ENCODE assay signal across 11 cellular contexts in the genomic region with DNA sequence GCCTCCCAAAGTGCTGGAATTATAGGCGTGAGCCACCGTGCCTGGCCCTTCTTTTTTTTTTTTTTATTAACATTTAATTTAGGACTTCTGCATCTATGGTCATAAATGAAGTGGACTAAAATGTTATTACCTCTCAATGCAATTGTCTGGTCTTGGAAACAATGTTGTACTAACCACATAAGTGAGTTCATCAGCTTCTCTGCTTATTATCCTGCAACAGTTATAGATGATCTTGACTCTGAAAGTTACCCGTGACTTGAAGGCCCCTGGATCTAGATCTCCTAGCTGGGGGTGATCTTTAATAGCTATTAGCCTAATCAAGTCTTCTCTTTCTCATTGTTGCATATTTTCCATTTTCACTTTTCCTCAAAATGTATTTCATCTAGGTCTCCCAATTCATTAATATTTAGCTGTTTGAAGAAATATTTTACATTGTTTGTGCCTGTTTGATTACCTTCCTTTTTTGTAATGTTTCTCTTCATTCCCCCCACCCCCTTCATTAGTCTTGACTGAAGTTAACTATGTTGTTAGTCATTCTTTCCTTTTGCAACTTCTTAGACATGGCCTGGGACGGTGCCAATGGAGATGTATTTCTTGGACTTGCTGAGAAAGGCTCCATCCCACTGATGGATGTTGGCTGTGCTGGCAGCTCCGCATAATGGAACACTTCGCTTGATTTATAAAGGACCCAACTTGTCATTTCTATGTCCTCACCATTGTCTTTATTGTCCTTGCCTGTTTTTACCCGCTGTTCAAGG.
DNase-seq lines count a peak whose midpoint lies in the region; ATAC-seq and TF ChIP-seq lines count a peak whose summit lies in the region.
"Had no signal": no experiment of that assay in that cellular context is flagged by ENCODE, and none has a peak within 500 bp of the region (broad histone marks: within the 10 kb centered on the region; RNA-seq: fewer than 3 reads in every experiment).

No MANE protein-coding gene starts in this region.

- no peak for TF ChIP-seq POLR2A in vagina (IDR thresholded peaks at IDR 0.05)

- peaks cover 7 to 15% of the 10 kb centered on the region in 2 donors for H3K4me1 ChIP-seq in left lung
- peaks cover 13% of the 10 kb centered on the region for H3K4me1 ChIP-seq in vagina

- DNase-seq in Right ventricle myocardium superior (no peak), Right ventricle myocardium inferior (ENCODE audit: missing footprints) (no peak), epithelial cell of esophagus (ENCODE audit: low read depth) (peak; percentile 86), left lung (peak in 1 of 2 donors; percentile 62), vagina (ENCODE audit: extremely low spot score in 2 of 2) (no peak), NCI-H1417 treated with DMSO at 0.1 percent for 48 hours (lab: John Stamatoyannopoulos, UW) (no peak)
- DNase-seq: effector CD8-positive, alpha-beta T cell; GDM1; posterior cingulate gyrus had no signal

- peak overlapping the region; percentile 37 to 48 for H3K27ac ChIP-seq in left lung
- peak overlapping the region; percentile 43 for H3K27ac ChIP-seq in vagina

- TF ChIP-seq CTCF in epithelial cell of esophagus (IDR thresholded peaks at IDR 0.05; ENCODE audit: insufficient read depth, low read depth, low read length, missing control alignments) (no peak), left lung (IDR thresholded peaks at IDR 0.05) (no peak), vagina (IDR thresholded peaks at IDR 0.05) (no peak)

- intact Hi-C loops in Right ventricle myocardium superior (cut with DNase I), result no loop called here
- intact Hi-C loops in Right ventricle myocardium inferior (cut with DNase I), result no loop called here
- intact Hi-C loops in left lung (cut with DNase I), result no loop called here
- intact Hi-C loops in vagina (cut with DNase I), result no loop called here

- peak; percentile 8 for ATAC-seq in Right ventricle myocardium superior (ENCODE audit: poor library complexity)
- no peak for ATAC-seq in Right ventricle myocardium inferior
- ATAC-seq in left lung, result peak; percentile 49
- no peak for ATAC-seq in HG02759 (IDR thresholded peaks at IDR 0.05; ENCODE audit: unreplicated experiment)
- no peak for ATAC-seq in HG03175 (IDR thresholded peaks at IDR 0.05; ENCODE audit: unreplicated experiment)

- no peaks in the 10 kb centered on the region for H3K36me3 ChIP-seq in left lung
- H3K36me3 ChIP-seq in vagina, result no peaks in the 10 kb centered on the region

- H3K4me3 ChIP-seq in epithelial cell of esophagus (ENCODE audit: low read length), result no peak overlapping the region
- H3K4me3 ChIP-seq in left lung, result no peak overlapping the region
- no peak overlapping the region for H3K4me3 ChIP-seq in vagina

- H3K27me3 ChIP-seq in left lung (no peaks in the 10 kb centered on the region), vagina (no peaks in the 10 kb centered on the region)

- H3K9me3 ChIP-seq in left lung (no peaks in the 10 kb centered on the region), vagina (no peaks in the 10 kb centered on the region)

Comparison
In these comparisons a context has a peak if more than half of its experiments do, and no peak if none do; other contexts are left out.
1. ATAC-seq: peak in Right ventricle myocardium superior (single experiment) and left lung (single experiment); none in Right ventricle myocardium inferior (single experiment), HG02759 (single experiment) and HG03175 (single experiment).